8 cellular contexts compared by ENCODE assay signal in genomic region chr9:35658894-35659220, GRCh38. TPM values are rescaled to one million over a fixed set of nuclear protein-coding genes. Genes with fewer than 3 reads are reported as not detected.
DNase-seq lines count a peak whose midpoint lies in the region; ATAC-seq, FAIRE-seq and TF ChIP-seq lines count a peak whose summit lies in the region.

No MANE protein-coding gene starts in this region.

- no peak overlapping the region for H4K91ac ChIP-seq in H1 (replicated peaks; ENCODE audit: insufficient read length, low read length)

- peaks cover 10% of the 10 kb centered on the region for H3K23me2 ChIP-seq in H1 (ENCODE audit: low read depth, low read length)

- H3K23ac ChIP-seq in H1 (ENCODE audit: insufficient read length): no peak overlapping the region

- peaks cover 2% of the 10 kb centered on the region; the same call in 1 of the 2 replicates for H3K79me1 ChIP-seq in H1 (ENCODE audit: low read depth, low read length)

- peak overlapping the region; percentile 99 for H3K27ac ChIP-seq in H1 (ENCODE audit: low read depth, low read length)

- CTCF ChIA-PET in H1 (lab: Charles Lee; ENCODE audit: partially characterized antibody): interaction anchor here (0.9 to 15.9 kb wide), 13 partner anchors 10 to 247 kb away, joined by 3 to 347 read pairs (median 9); partner anchors contain the start of genes CA9, CREB3, HRCT1 and SIT1

- DNase-seq in ACHN: peak; percentile 55
- DNase-seq in GM12865 (ENCODE audit: low read depth): peak; percentile 46
- peak; percentile 85 for DNase-seq in RKO (ENCODE audit: low spot score)
- no peak for DNase-seq in H1 (ENCODE audit: low read depth in 1 of 2, low spot score in 2 of 2)
- DNase-seq in urothelium cell line (ENCODE audit: low spot score): no peak
- DNase-seq in hippocampal formation (lab: John Stamatoyannopoulos, UW): no peak

- no peak overlapping the region for H4K8ac ChIP-seq in H1 (ENCODE audit: extremely low read depth, insufficient read depth, low read length)

- no peak overlapping the region for H2BK15ac ChIP-seq in H1 (ENCODE audit: low read length)

- H2BK12ac ChIP-seq in H1 (ENCODE audit: low read depth, low read length): 0 out of 2 replicates have a peak overlapping the region, but pooled peaks have one; percentile 23

- H4K5ac ChIP-seq in H1 (ENCODE audit: insufficient read length, low read depth, low read length): no peak overlapping the region

- peak overlapping the region in 3 of 4 experiments; percentile 42 to 90 (median 88); a peak in 5 of 7 replicates for H3K9ac ChIP-seq in H1 (replicated peaks in 1 of 4; ENCODE audit: extremely low read depth in 1 of 4, low read depth in 3 of 4, low read length in 3 of 4)
- peak overlapping the region; percentile 90 for H3K9ac ChIP-seq in mucosa of stomach (ENCODE audit: low read length)

- POLR2A ChIA-PET in H1 (lab: Charles Lee; ENCODE audit: partially characterized antibody): interaction anchor here (1.0 to 7.9 kb wide), 9 partner anchors 11 to 587 kb away, joined by 3 to 84 read pairs (median 6); partner anchors contain the start of genes CA9, TPM2 and VCP

- no peak overlapping the region for H3K18ac ChIP-seq in H1 (ENCODE audit: extremely low read depth, low read length)

- H3K4me3 ChIP-seq in GM12865 (ENCODE audit: low read depth, low read length) (peak overlapping the region; percentile 89), H1 (ENCODE audit: extremely low read depth in 1 of 4, insufficient read depth in 2 of 4, low read depth in 3 of 4, low read length in 4 of 4) (peak overlapping the region; percentile 70 to 92 (median 86)), mucosa of stomach (ENCODE audit: low read length) (peak overlapping the region; percentile 60)

- H2BK5ac ChIP-seq in H1 (ENCODE audit: low read depth, low read length): 0 out of 2 replicates have a peak overlapping the region, but pooled peaks have one; percentile 94

- H3K4me1 ChIP-seq in H1 (replicated peaks in 1 of 4; ENCODE audit: control insufficient read depth in 3 of 4, insufficient read depth in 4 of 4, low read length in 3 of 4) (peaks cover 0 to 2% (median 0%) of the 10 kb centered on the region in 4 experiments; a peak in 4 of 7 replicates), mucosa of stomach (ENCODE audit: control insufficient read depth, insufficient read depth, low read length) (peaks cover 41% of the 10 kb centered on the region)

- no peak overlapping the region for H3K14ac ChIP-seq in H1 (ENCODE audit: insufficient read length)

- peak overlapping the region; percentile 77 to 92 for H3K4me2 ChIP-seq in H1 (ENCODE audit: insufficient read depth in 1 of 2, low read depth in 2 of 2, low read length in 2 of 2)

- H3K27me3 ChIP-seq in H1 (replicated peaks in 1 of 4; ENCODE audit: control insufficient read depth in 3 of 4, extremely low read depth in 1 of 4, insufficient read depth in 3 of 4, low read length in 3 of 4) (peaks cover 0 to 7% (median 0%) of the 10 kb centered on the region in 4 experiments; a peak in 1 of 7 replicates), mucosa of stomach (ENCODE audit: control insufficient read depth, insufficient read depth, low read length) (no peaks in the 10 kb centered on the region)

- TF ChIP-seq RAD21 in H1 (IDR thresholded peaks at IDR 0.05 in 1 of 2, conservative IDR thresholded peaks at IDR 0.05 in 1 of 2; ENCODE audit: low read depth in 2 of 2, low read length in 2 of 2): no peak

- H2BK120ac ChIP-seq in H1 (replicated peaks; ENCODE audit: low read depth, low read length): no peak overlapping the region

- H4K20me1 ChIP-seq in H1 (replicated peaks in 1 of 2; ENCODE audit: control insufficient read depth in 1 of 2, insufficient read depth in 2 of 2, low read length in 2 of 2): peaks cover 2 to 6% of the 10 kb centered on the region in 2 experiments

- TF ChIP-seq CTCF in GM12865 (IDR thresholded peaks at IDR 0.05; ENCODE audit: insufficient read depth, low read depth, low read length, missing control alignments) (no peak), H1 (IDR thresholded peaks at IDR 0.05; ENCODE audit: control extremely low read depth in 1 of 3, insufficient read depth in 1 of 3, low read depth in 1 of 3, low read length in 3 of 3) (no peak)

- H3K56ac ChIP-seq in H1 (replicated peaks; ENCODE audit: insufficient read length, low read depth, low read length): peak overlapping the region; percentile 36

- no peak overlapping the region for H2AFZ ChIP-seq in H1 (ENCODE audit: low read length)

- H3K79me2 ChIP-seq in H1 (ENCODE audit: control insufficient read depth in 1 of 2, insufficient read depth in 2 of 2, low read length in 2 of 2): no peaks in the 10 kb centered on the region

- TF ChIP-seq EP300 in H1 (IDR thresholded peaks at IDR 0.05; ENCODE audit: borderline replicate concordance in 1 of 2, low read depth in 2 of 2, low read length in 2 of 2): no peak

- ATAC-seq in GM21367 (IDR thresholded peaks at IDR 0.05; ENCODE audit: unreplicated experiment): no peak

- in situ Hi-C loops in ACHN (cut with HindIII; ENCODE audit: low pct_ligation_motif_present, low pct_unique_long_range_greater_than_20kb, low sequenced_read_pairs): no loop called here

- TF ChIP-seq POLR2A in H1 (IDR thresholded peaks at IDR 0.05; ENCODE audit: control extremely low read depth in 1 of 2, low read depth in 2 of 2, low read length in 2 of 2): no peak

- H3K9me3 ChIP-seq in H1 (ENCODE audit: insufficient read depth in 2 of 2, low read depth in 1 of 2, low read length in 1 of 2) (no peaks in the 10 kb centered on the region), mucosa of stomach (ENCODE audit: control insufficient read depth, low read length) (no peaks in the 10 kb centered on the region)

- peaks cover 6 to 32% (median 13%) of the 10 kb centered on the region in 4 experiments for H3K36me3 ChIP-seq in H1 (ENCODE audit: control insufficient read depth in 2 of 4, insufficient read depth in 4 of 4, low read length in 3 of 4)
- peaks cover 3% of the 10 kb centered on the region for H3K36me3 ChIP-seq in mucosa of stomach (ENCODE audit: control insufficient read depth, insufficient read depth, low read length)

- 13% methylated on average over 4 of the region's 4 CpGs; no CpG with 5 or more reads in 1 of the 2 experiments for WGBS in H1 (ENCODE audit: extremely low coverage in 1 of 2, insufficient coverage in 1 of 2, insufficient read length in 1 of 2, insufficient replicate concordance in 2 of 2, low coverage in 1 of 2, low lambda C conversion rate in 2 of 2, missing lambda C conversion rate in 1 of 2), 2 experiments

- FAIRE-seq in H1 (lab: Jason Lieb, UNC) (no peak), urothelium cell line (lab: Jason Lieb, UNC) (no peak)

- H2BK20ac ChIP-seq in H1 (ENCODE audit: low read length): no peak overlapping the region

- H2AK5ac ChIP-seq in H1 (ENCODE audit: low read depth, low read length): no peak overlapping the region

- H3K4ac ChIP-seq in H1 (replicated peaks; ENCODE audit: insufficient read length, low read depth, low read length): no peak overlapping the region

RNA-seq across cellular contexts. Expression of gene CCDC107, which starts 0.8 kb away (rescaled TPM):
- 9.0 and 10.5 TPM in 2 replicates for total RNA-seq in H1 (2021; fragmentation: NEBNext Ultra II Directional; extraction: Animal tissue kit (Norgen Biotek cat#: 25700))
- 8.2 and 8.6 TPM in 2 replicates for polyA plus RNA-seq in H1 (2011; rRNA removed)
- polyA plus RNA-seq in H1 (2011; cell fraction: cytosol; rRNA removed): 10.2 TPM
- polyA plus RNA-seq in H1 (2011; cell fraction: nucleus; rRNA removed): 9.0 TPM
- 5.6 to 10.9 TPM (median 9.7 TPM) in 4 replicates for polyA plus RNA-seq in H1 (2012, experiment 1 of 2)
- 7.0 TPM for polyA plus RNA-seq in H1 (2012, experiment 2 of 2)
- polyA plus RNA-seq in H1 (2013, experiment 1 of 2): 9.5 TPM
- polyA plus RNA-seq in H1 (2013, experiment 2 of 2): 10.1 TPM
- polyA minus RNA-seq in H1 (2011; rRNA and poly(A)+ RNA removed): 2.7 and 3.1 TPM in 2 replicates
- 5.0 TPM for polyA minus RNA-seq in H1 (2011; cell fraction: cytosol; rRNA and poly(A)+ RNA removed)
- polyA minus RNA-seq in H1 (2011; cell fraction: nucleus; rRNA and poly(A)+ RNA removed): 4.1 TPM

RNA-seq across cellular contexts. Expression of gene RMRP, which starts 1.0 kb away (rescaled TPM):
- 14,987 and 16,528 TPM in 2 replicates for total RNA-seq in H1 (2021; fragmentation: NEBNext Ultra II Directional; extraction: Animal tissue kit (Norgen Biotek cat#: 25700))
- polyA plus RNA-seq in H1 (2011; rRNA removed): 105 and 169 TPM in 2 replicates
- polyA plus RNA-seq in H1 (2011; cell fraction: cytosol; rRNA removed): 147 TPM
- 8,272 TPM for polyA plus RNA-seq in H1 (2011; cell fraction: nucleus; rRNA removed)
- polyA plus RNA-seq in H1 (2012, experiment 1 of 2): 41.1 to 222 TPM (median 149 TPM) in 4 replicates
- polyA plus RNA-seq in H1 (2012, experiment 2 of 2): 95.4 TPM
- polyA plus RNA-seq in H1 (2013, experiment 1 of 2): not detected
- not detected for polyA plus RNA-seq in H1 (2013, experiment 2 of 2)
- polyA minus RNA-seq in H1 (2011; rRNA and poly(A)+ RNA removed): 22,686 and 26,507 TPM in 2 replicates
- polyA minus RNA-seq in H1 (2011; cell fraction: cytosol; rRNA and poly(A)+ RNA removed): 25,731 TPM
- 138,882 TPM for polyA minus RNA-seq in H1 (2011; cell fraction: nucleus; rRNA and poly(A)+ RNA removed)

RNA-seq across cellular contexts. Expression of gene ARHGEF39, which starts 6.1 kb away (rescaled TPM):
- 17.5 and 18.6 TPM in 2 replicates for total RNA-seq in H1 (2021; fragmentation: NEBNext Ultra II Directional; extraction: Animal tissue kit (Norgen Biotek cat#: 25700))
- 15.9 and 18.7 TPM in 2 replicates for polyA plus RNA-seq in H1 (2011; rRNA removed)
- polyA plus RNA-seq in H1 (2011; cell fraction: cytosol; rRNA removed): 18.5 TPM
- 26.3 TPM for polyA plus RNA-seq in H1 (2011; cell fraction: nucleus; rRNA removed)
- 11.9 to 15.0 TPM (median 13.1 TPM) in 4 replicates for polyA plus RNA-seq in H1 (2012, experiment 1 of 2)
- polyA plus RNA-seq in H1 (2012, experiment 2 of 2): 19.9 TPM
- polyA plus RNA-seq in H1 (2013, experiment 1 of 2): 13.2 TPM
- 13.3 TPM for polyA plus RNA-seq in H1 (2013, experiment 2 of 2)
- polyA minus RNA-seq in H1 (2011; rRNA and poly(A)+ RNA removed): 16.5 and 20.0 TPM in 2 replicates
- 17.8 TPM for polyA minus RNA-seq in H1 (2011; cell fraction: cytosol; rRNA and poly(A)+ RNA removed)
- 27.4 TPM for polyA minus RNA-seq in H1 (2011; cell fraction: nucleus; rRNA and poly(A)+ RNA removed)

RNA-seq across cellular contexts. Expression of gene SIT1, which starts 8.1 kb away (rescaled TPM):
- 7.8 and 8.2 TPM in 2 replicates for total RNA-seq in H1 (2021; fragmentation: NEBNext Ultra II Directional; extraction: Animal tissue kit (Norgen Biotek cat#: 25700))
- 11.4 and 12.8 TPM in 2 replicates for polyA plus RNA-seq in H1 (2011; rRNA removed)
- 10.7 TPM for polyA plus RNA-seq in H1 (2011; cell fraction: cytosol; rRNA removed)
- polyA plus RNA-seq in H1 (2011; cell fraction: nucleus; rRNA removed): 7.5 TPM
- 4.5 to 6.7 TPM (median 5.3 TPM) in 4 replicates for polyA plus RNA-seq in H1 (2012, experiment 1 of 2)
- polyA plus RNA-seq in H1 (2012, experiment 2 of 2): 7.9 TPM
- 2.0 TPM for polyA plus RNA-seq in H1 (2013, experiment 1 of 2)
- polyA plus RNA-seq in H1 (2013, experiment 2 of 2): 2.5 TPM
- polyA minus RNA-seq in H1 (2011; rRNA and poly(A)+ RNA removed): 2.5 TPM in 2 replicates
- polyA minus RNA-seq in H1 (2011; cell fraction: cytosol; rRNA and poly(A)+ RNA removed): 2.6 TPM
- polyA minus RNA-seq in H1 (2011; cell fraction: nucleus; rRNA and poly(A)+ RNA removed): 1.8 TPM

RNA-seq across cellular contexts. Expression of gene CA9, which starts 14.9 kb away (rescaled TPM):
- 1.3 and 1.4 TPM in 2 replicates for total RNA-seq in H1 (2021; fragmentation: NEBNext Ultra II Directional; extraction: Animal tissue kit (Norgen Biotek cat#: 25700))
- 1.8 and 2.4 TPM in 2 replicates for polyA plus RNA-seq in H1 (2011; rRNA removed)
- 1.00 TPM for polyA plus RNA-seq in H1 (2011; cell fraction: cytosol; rRNA removed)
- polyA plus RNA-seq in H1 (2011; cell fraction: nucleus; rRNA removed): 2.7 TPM
- polyA plus RNA-seq in H1 (2012, experiment 1 of 2): 0.49 to 1.4 TPM (median 0.95 TPM) in 4 replicates
- polyA plus RNA-seq in H1 (2012, experiment 2 of 2): 0.83 TPM
- 1.5 TPM for polyA plus RNA-seq in H1 (2013, experiment 1 of 2)
- polyA plus RNA-seq in H1 (2013, experiment 2 of 2): 1.0 TPM
- polyA minus RNA-seq in H1 (2011; rRNA and poly(A)+ RNA removed): 0.73 and 1.2 TPM in 2 replicates
- not detected for polyA minus RNA-seq in H1 (2011; cell fraction: cytosol; rRNA and poly(A)+ RNA removed)
- polyA minus RNA-seq in H1 (2011; cell fraction: nucleus; rRNA and poly(A)+ RNA removed): not detected

Comparison
In these comparisons a context has a peak if more than half of its experiments do, and no peak if none do; other contexts are left out.
1. DNase-seq: peak in ACHN (single experiment), GM12865 (single experiment) and RKO (single experiment); none in H1 (0 of 2), urothelium cell line (single experiment) and hippocampal formation (0 of 2).
2. Peak in every context shown above with its lines, with median percentiles within 50 percentile points of each other: H3K4me3 ChIP-seq.